Comparison of ENCODE assay signal across 12 cellular contexts in genomic region chr14:40292664-40293063, GRCh38.
"Had no signal": no experiment of that assay in that cellular context is flagged by ENCODE, and none has a peak within 500 bp of the region (broad histone marks: within the 10 kb centered on the region; RNA-seq: fewer than 3 reads in every experiment).

No MANE protein-coding gene starts in this region.

- H3K27me3 Mint-ChIP-seq: activated naive CD4-positive, alpha-beta T cell treated with anti-CD3 and anti-CD28 coated beads, Interleukin-2, amount 10 ng/mL, durations not matched to agents 7 days and 5 days; progenitor cell of endocrine pancreas; type B pancreatic cell had no signal

- H3K4me3 Mint-ChIP-seq: activated naive CD4-positive, alpha-beta T cell treated with anti-CD3 and anti-CD28 coated beads, Interleukin-2, amount 10 ng/mL, durations not matched to agents 7 days and 5 days; nephron; type B pancreatic cell had no signal

- H3K4me1 Mint-ChIP-seq: activated naive CD4-positive, alpha-beta T cell treated with anti-CD3 and anti-CD28 coated beads, Interleukin-2, amount 10 ng/mL, durations not matched to agents 7 days and 5 days; nephron had no signal

- H3K36me3 Mint-ChIP-seq: activated naive CD4-positive, alpha-beta T cell treated with anti-CD3 and anti-CD28 coated beads, Interleukin-2, amount 10 ng/mL, durations not matched to agents 7 days and 5 days; type B pancreatic cell had no signal

- DNase-seq: activated CD4-positive, CD25-positive, alpha-beta regulatory T cell treated with anti-CD3 and anti-CD28 coated beads, Interleukin-2, amount 50 U/mL, for 72 hours; activated naive CD4-positive, alpha-beta T cell treated with anti-CD3 and anti-CD28 coated beads, Interleukin-2, amount 10 ng/mL, durations not matched to agents 7 days and 5 days; dermis blood vessel endothelial cell; foreskin melanocyte; head of caudate nucleus; nucleus accumbens; stimulated activated CD4-positive, alpha-beta T cell treated with anti-CD3 and anti-CD28 coated beads, Interleukin-4, amount 100 ng/mL, for 1 hour; stimulated activated naive CD4-positive, alpha-beta T cell treated with Interleukin-2 at 50 U/mL for 16 hours had no signal

- H3K9me3 Mint-ChIP-seq: type B pancreatic cell had no signal

- H3K27ac Mint-ChIP-seq: activated naive CD4-positive, alpha-beta T cell treated with anti-CD3 and anti-CD28 coated beads, Interleukin-2, amount 10 ng/mL, durations not matched to agents 7 days and 5 days; activated T-helper 2 cell treated with anti-CD3 and anti-CD28 coated beads, Interferon-gamma antibody, Interleukin-2, Interleukin-4, amounts not matched to agents 10 μg/mL and 5 μg/mL and 100 μg/mL, durations not matched to agents 14 hours and 24 hours and 36 hours; nephron; progenitor cell of endocrine pancreas; type B pancreatic cell had no signal
